1 cellular context compared by ENCODE assay signal in the genomic region with DNA sequence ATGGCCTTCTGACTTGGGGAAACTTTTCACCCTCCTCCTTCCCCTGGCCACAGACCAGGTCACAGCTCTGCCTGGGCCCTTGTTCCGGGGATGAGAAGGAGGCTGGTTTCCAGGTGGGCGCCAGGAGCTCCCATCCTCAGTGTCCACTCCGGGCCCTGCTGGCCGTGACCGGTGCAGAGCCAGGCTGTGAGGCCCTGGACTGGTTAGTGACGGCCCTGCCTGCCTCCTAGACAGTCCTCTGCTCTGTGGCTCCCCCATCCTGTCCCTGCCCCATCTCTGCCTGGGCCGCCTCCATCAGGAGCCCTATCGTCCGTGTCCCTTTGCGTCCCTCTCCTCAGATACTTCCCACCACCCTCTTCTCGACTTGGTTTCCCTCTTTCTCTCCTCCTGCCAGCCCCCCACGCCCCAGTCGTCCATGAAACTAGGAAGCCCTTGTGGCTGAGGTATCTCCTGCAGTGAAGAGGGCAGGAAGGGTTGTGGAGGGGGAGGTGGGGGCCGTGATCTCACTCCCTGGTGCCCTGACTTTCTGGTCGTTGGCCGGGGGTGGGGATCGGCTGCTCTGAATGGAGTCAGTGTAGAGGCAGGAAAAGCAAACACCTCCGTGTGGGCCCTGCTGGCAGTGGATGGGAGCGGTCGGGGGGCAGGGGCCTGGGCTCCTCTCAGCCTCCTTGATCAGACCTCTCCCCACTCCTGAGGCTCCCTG.
TF ChIP-seq lines count a peak whose summit lies in the region.

No MANE protein-coding gene starts in this region.

TF ChIP-seq in GM12878, 131 proteins besides CTCF, POLR2A, EP300 and RAD21:
- TF ChIP-seq SP1 (IDR thresholded peaks at IDR 0.05; ENCODE audit: low read depth, low read length) = no peak
- TF ChIP-seq, protein P1, sequence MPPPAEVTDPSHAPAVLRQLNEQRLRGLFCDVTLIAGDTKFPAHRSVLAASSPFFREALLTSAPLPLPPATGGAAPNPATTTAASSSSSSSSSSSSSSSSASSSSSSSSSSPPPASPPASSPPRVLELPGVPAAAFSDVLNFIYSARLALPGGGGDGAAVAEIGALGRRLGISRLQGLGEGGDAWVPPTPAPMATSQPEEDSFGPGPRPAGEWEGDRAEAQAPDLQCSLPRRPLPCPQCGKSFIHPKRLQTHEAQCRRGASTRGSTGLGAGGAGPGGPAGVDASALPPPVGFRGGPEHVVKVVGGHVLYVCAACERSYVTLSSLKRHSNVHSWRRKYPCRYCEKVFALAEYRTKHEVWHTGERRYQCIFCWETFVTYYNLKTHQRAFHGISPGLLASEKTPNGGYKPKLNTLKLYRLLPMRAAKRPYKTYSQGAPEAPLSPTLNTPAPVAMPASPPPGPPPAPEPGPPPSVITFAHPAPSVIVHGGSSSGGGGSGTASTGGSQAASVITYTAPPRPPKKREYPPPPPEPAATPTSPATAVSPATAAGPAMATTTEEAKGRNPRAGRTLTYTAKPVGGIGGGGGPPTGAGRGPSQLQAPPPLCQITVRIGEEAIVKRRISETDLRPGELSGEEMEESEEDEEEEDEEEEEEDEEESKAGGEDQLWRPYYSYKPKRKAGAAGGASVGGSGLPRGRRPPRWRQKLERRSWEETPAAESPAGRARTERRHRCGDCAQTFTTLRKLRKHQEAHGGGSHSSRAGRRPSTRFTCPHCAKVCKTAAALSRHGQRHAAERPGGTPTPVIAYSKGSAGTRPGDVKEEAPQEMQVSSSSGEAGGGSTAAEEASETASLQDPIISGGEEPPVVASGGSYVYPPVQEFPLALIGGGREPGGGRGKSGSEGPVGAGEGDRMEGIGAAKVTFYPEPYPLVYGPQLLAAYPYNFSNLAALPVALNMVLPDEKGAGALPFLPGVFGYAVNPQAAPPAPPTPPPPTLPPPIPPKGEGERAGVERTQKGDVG (CRISPR knock-in tag; IDR thresholded peaks at IDR 0.05) = no peak
- TF ChIP-seq, protein P2, sequence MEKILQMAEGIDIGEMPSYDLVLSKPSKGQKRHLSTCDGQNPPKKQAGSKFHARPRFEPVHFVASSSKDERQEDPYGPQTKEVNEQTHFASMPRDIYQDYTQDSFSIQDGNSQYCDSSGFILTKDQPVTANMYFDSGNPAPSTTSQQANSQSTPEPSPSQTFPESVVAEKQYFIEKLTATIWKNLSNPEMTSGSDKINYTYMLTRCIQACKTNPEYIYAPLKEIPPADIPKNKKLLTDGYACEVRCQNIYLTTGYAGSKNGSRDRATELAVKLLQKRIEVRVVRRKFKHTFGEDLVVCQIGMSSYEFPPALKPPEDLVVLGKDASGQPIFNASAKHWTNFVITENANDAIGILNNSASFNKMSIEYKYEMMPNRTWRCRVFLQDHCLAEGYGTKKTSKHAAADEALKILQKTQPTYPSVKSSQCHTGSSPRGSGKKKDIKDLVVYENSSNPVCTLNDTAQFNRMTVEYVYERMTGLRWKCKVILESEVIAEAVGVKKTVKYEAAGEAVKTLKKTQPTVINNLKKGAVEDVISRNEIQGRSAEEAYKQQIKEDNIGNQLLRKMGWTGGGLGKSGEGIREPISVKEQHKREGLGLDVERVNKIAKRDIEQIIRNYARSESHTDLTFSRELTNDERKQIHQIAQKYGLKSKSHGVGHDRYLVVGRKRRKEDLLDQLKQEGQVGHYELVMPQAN (conservative IDR thresholded peaks at IDR 0.05) = no peak
- TF ChIP-seq BCL11A (IDR thresholded peaks at IDR 0.05; ENCODE audit: low read depth, low read length) = no peak
- TF ChIP-seq NR2C2 (IDR thresholded peaks at IDR 0.05; ENCODE audit: borderline replicate concordance, control insufficient read depth, insufficient read length, low read depth) = no peak
- no peak for TF ChIP-seq CBX5 (IDR thresholded peaks at IDR 0.05; ENCODE audit: low read depth)
- TF ChIP-seq, protein P3, sequence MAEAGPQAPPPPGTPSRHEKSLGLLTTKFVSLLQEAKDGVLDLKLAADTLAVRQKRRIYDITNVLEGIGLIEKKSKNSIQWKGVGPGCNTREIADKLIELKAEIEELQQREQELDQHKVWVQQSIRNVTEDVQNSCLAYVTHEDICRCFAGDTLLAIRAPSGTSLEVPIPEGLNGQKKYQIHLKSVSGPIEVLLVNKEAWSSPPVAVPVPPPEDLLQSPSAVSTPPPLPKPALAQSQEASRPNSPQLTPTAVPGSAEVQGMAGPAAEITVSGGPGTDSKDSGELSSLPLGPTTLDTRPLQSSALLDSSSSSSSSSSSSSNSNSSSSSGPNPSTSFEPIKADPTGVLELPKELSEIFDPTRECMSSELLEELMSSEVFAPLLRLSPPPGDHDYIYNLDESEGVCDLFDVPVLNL (IDR thresholded peaks at IDR 0.05; ENCODE audit: low read depth, low read length) = no peak
- TF ChIP-seq BACH1 (IDR thresholded peaks at IDR 0.05; ENCODE audit: borderline replicate concordance) = no peak
- TF ChIP-seq BRCA1 (IDR thresholded peaks at IDR 0.05; ENCODE audit: low read depth, low read length) = no peak
- TF ChIP-seq FOS (IDR thresholded peaks at IDR 0.05; ENCODE audit: borderline replicate concordance, extremely low read depth, insufficient read length) = no peak
- TF ChIP-seq, protein P4, sequence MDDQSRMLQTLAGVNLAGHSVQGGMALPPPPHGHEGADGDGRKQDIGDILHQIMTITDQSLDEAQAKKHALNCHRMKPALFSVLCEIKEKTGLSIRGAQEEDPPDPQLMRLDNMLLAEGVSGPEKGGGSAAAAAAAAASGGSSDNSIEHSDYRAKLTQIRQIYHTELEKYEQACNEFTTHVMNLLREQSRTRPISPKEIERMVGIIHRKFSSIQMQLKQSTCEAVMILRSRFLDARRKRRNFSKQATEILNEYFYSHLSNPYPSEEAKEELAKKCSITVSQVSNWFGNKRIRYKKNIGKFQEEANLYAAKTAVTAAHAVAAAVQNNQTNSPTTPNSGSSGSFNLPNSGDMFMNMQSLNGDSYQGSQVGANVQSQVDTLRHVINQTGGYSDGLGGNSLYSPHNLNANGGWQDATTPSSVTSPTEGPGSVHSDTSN (IDR thresholded peaks at IDR 0.05; ENCODE audit: insufficient replicate concordance, low read depth, low read length) = no peak
- TF ChIP-seq IRF4 (IDR thresholded peaks at IDR 0.05; ENCODE audit: low read depth, low read length) = no peak
- no peak for TF ChIP-seq SMARCA5 (IDR thresholded peaks at IDR 0.05)
TF ChIP-seq in GM12878: peak in this region for 0.
